In genomic region chr4:153595894-153596601, GRCh38 we compare ENCODE assay signal across 16 cellular contexts.
DNase-seq lines count a peak whose midpoint lies in the region; ATAC-seq, FAIRE-seq and TF ChIP-seq lines count a peak whose summit lies in the region.
"Had no signal": no experiment of that assay in that cellular context is flagged by ENCODE, and none has a peak within 500 bp of the region (broad histone marks: within the 10 kb centered on the region; RNA-seq: fewer than 3 reads in every experiment).

No MANE protein-coding gene starts in this region.

- TF ChIP-seq POLR2A in breast epithelium (IDR thresholded peaks at IDR 0.05) (no peak), esophagus squamous epithelium (IDR thresholded peaks at IDR 0.05) (no peak)

- intact Hi-C loops in MCF 10A (cut with micrococcal nuclease) (no loop called here), breast epithelium (cut with DNase I; ENCODE audit: low total_unique reads) (no loop called here), esophagus squamous epithelium (cut with DNase I) (no loop called here), tibial artery (cut with DNase I; ENCODE audit: low total_unique reads) (no loop called here)

- no peak overlapping the region for H3K27ac Mint-ChIP-seq in MCF 10A (ENCODE audit: low read depth, unreplicated experiment)
- H3K27ac Mint-ChIP-seq in WTC11: peak overlapping the region; percentile 5; the same call in 1 of the 2 replicates
- H3K27ac Mint-ChIP-seq: progenitor cell of endocrine pancreas had no signal

- no peaks in the 10 kb centered on the region for H3K36me3 ChIP-seq in breast epithelium
- H3K36me3 ChIP-seq in esophagus squamous epithelium: peaks cover 0 to 91% (median 13%) of the 10 kb centered on the region in 3 donors
- H3K36me3 ChIP-seq in tibial artery: peaks cover 21 to 54% (median 37%) of the 10 kb centered on the region in 3 donors

- POLR2A ChIA-PET in MCF 10A (lab: Yijun Ruan, JAX) (interaction anchor here (0.6 to 1.4 kb wide), 4 partner anchors 12 to 245 kb away, joined by 3 to 4 read pairs (median 4); no protein-coding TSS in a partner anchor), WTC11 (lab: Charles Lee) (no interaction called here)

- 45% methylated on average over 5 of the region's 6 CpGs for WGBS in esophagus squamous epithelium, 2 donors

- CTCF ChIA-PET in MCF 10A (lab: Yijun Ruan, JAX) (interaction anchor here (0.6 kb wide), 1 partner anchor 1243 kb away, joined by 3 read pairs; no protein-coding TSS in a partner anchor), WTC11 (lab: Charles Lee) (interaction anchor here (1.3 kb wide), 1 partner anchor 154 kb away, joined by 5 read pairs; no protein-coding TSS in a partner anchor)

- H3K27me3 Mint-ChIP-seq in MCF 10A (ENCODE audit: insufficient read depth, unreplicated experiment) (no peaks in the 10 kb centered on the region), WTC11 (ENCODE audit: low read depth) (no peaks in the 10 kb centered on the region)
- H3K27me3 Mint-ChIP-seq: progenitor cell of endocrine pancreas had no signal

- BruUV-seq in MCF 10A (replicated peaks; lab: Mats Ljungman, UMichigan): no TSS peak

- H3K27me3 ChIP-seq in breast epithelium (no peaks in the 10 kb centered on the region), esophagus squamous epithelium (no peaks in the 10 kb centered on the region), tibial artery (no peaks in the 10 kb centered on the region)
- H3K27me3 ChIP-seq: left lung had no signal

- H3K27ac ChIP-seq in breast epithelium: no peak overlapping the region
- H3K27ac ChIP-seq in esophagus squamous epithelium: peak overlapping the region in 3 of 4 donors; percentile 8 to 60 (median 35)
- peak overlapping the region; percentile 5 to 28 for H3K27ac ChIP-seq in tibial artery
- H3K27ac ChIP-seq: left lung had no signal

- no peak for FAIRE-seq in HTR-8/SVneo (lab: Jason Lieb, UNC)

- TF ChIP-seq CTCF in MCF 10A (IDR thresholded peaks at IDR 0.05; ENCODE audit: unreplicated experiment): no peak
- TF ChIP-seq CTCF in breast epithelium (IDR thresholded peaks at IDR 0.05): no peak
- no peak for TF ChIP-seq CTCF in WTC11 (IDR thresholded peaks at IDR 0.05)
- TF ChIP-seq CTCF in esophagus squamous epithelium (IDR thresholded peaks at IDR 0.05): no peak
- no peak for TF ChIP-seq CTCF in tibial artery (IDR thresholded peaks at IDR 0.05)

- DNase-seq in MCF 10A (ENCODE audit: unreplicated experiment): peak; percentile 16
- no peak for DNase-seq in breast epithelium (ENCODE audit: low spot score in 2 of 2)
- DNase-seq in WTC11 (ENCODE audit: low spot score): no peak
- no peak for DNase-seq in esophagus squamous epithelium (lab: John Stamatoyannopoulos, UW)
- DNase-seq in tibial artery: no peak
- DNase-seq in cortex of kidney (lab: John Stamatoyannopoulos, UW): no peak
- DNase-seq in medulla oblongata (ENCODE audit: extremely low spot score): no peak
- DNase-seq in HTR-8/SVneo (ENCODE audit: insufficient read length, low spot score): no peak
- DNase-seq: activated gamma-delta T cell; effector CD4-positive, alpha-beta T cell; IMR-90; left lung; NCI-H1105 treated with DMSO at 0.1 percent for 48 hours; SHP77; substantia nigra had no signal

- no peaks in the 10 kb centered on the region for H3K9me3 ChIP-seq in breast epithelium
- no peaks in the 10 kb centered on the region for H3K9me3 ChIP-seq in esophagus squamous epithelium
- H3K9me3 ChIP-seq in tibial artery: no peaks in the 10 kb centered on the region
- H3K9me3 ChIP-seq: left lung had no signal

- H3K4me1 ChIP-seq in breast epithelium (no peaks in the 10 kb centered on the region), esophagus squamous epithelium (peaks cover 0 to 14% (median 0%) of the 10 kb centered on the region in 3 donors), tibial artery (peaks cover 0 to 39% (median 12%) of the 10 kb centered on the region in 4 donors)
- H3K4me1 ChIP-seq: left lung had no signal

- H3K9me3 Mint-ChIP-seq in MCF 10A (ENCODE audit: unreplicated experiment) (no peaks in the 10 kb centered on the region), WTC11 (no peaks in the 10 kb centered on the region)

- no peak for ATAC-seq in WTC11
- ATAC-seq: left lung had no signal

- peaks cover 43% of the 10 kb centered on the region for H3K36me3 Mint-ChIP-seq in MCF 10A (ENCODE audit: insufficient read depth, unreplicated experiment)
- H3K36me3 Mint-ChIP-seq in WTC11: peaks cover 29% of the 10 kb centered on the region

- H3K4me3 ChIP-seq in breast epithelium: no peak overlapping the region
- H3K4me3 ChIP-seq in esophagus squamous epithelium: no peak overlapping the region
- no peak overlapping the region for H3K4me3 ChIP-seq in tibial artery
- H3K4me3 ChIP-seq: left lung had no signal

- peaks cover 7% of the 10 kb centered on the region for H3K4me1 Mint-ChIP-seq in MCF 10A (ENCODE audit: insufficient read depth, unreplicated experiment)
- no peaks in the 10 kb centered on the region for H3K4me1 Mint-ChIP-seq in WTC11

- no peak overlapping the region for H3K4me3 Mint-ChIP-seq in MCF 10A (ENCODE audit: unreplicated experiment)
- no peak overlapping the region for H3K4me3 Mint-ChIP-seq in WTC11

TF ChIP-seq in WTC11, 78 proteins besides CTCF, POLR2A, EP300 and RAD21:
- TF ChIP-seq ZNF138 (CRISPR knock-in tag; conservative IDR thresholded peaks at IDR 0.05): no peak
- no peak for TF ChIP-seq ZNF396 (CRISPR knock-in tag; IDR thresholded peaks at IDR 0.05; ENCODE audit: borderline replicate concordance)
- TF ChIP-seq CREB1 (CRISPR knock-in tag; IDR thresholded peaks at IDR 0.05): no peak

Comparison
In these comparisons a context has a peak if more than half of its experiments do, and no peak if none do; other contexts are left out.
1. H3K27ac ChIP-seq: peak in esophagus squamous epithelium (3 of 4) and tibial artery (2 of 2); none in breast epithelium (0 of 2).